29 cellular contexts compared by ENCODE assay signal in genomic region chr10:14025283-14025682, GRCh38.
"Had no signal": no experiment of that assay in that cellular context is flagged by ENCODE, and none has a peak within 500 bp of the region (broad histone marks: within the 10 kb centered on the region; RNA-seq: fewer than 3 reads in every experiment).

No MANE protein-coding gene starts in this region.

- H3K36me3 Mint-ChIP-seq: activated CD4-positive, alpha-beta memory T cell treated with anti-CD3 and anti-CD28 coated beads for 36 hours; activated naive CD4-positive, alpha-beta T cell treated with anti-CD3 and anti-CD28 coated beads, Interleukin-2, amount 10 ng/mL, durations not matched to agents 7 days and 5 days; activated naive CD4-positive, alpha-beta T cell treated with anti-CD3 and anti-CD28 coated beads, Interleukin-2, amount 50 U/mL, for 72 hours; activated naive CD8-positive, alpha-beta T cell treated with anti-CD3 and anti-CD28 coated beads, Interleukin-2, amount 10 ng/mL, durations not matched to agents 7 days and 5 days had no signal

- H3K27ac Mint-ChIP-seq: activated CD4-positive, alpha-beta memory T cell treated with anti-CD3 and anti-CD28 coated beads for 36 hours; activated CD4-positive, alpha-beta T cell treated with anti-CD3 and anti-CD28 coated beads for 36 hours; activated CD4-positive, alpha-beta T cell treated with anti-CD3 and anti-CD28 coated beads, Interleukin-2, amount 10 ng/mL, durations not matched to agents 24 days and 14 days; activated CD8-positive, alpha-beta T cell treated with anti-CD3 and anti-CD28 coated beads, Interleukin-2, amount 10 ng/mL, durations not matched to agents 7 days and 5 days; activated naive CD4-positive, alpha-beta T cell treated with anti-CD3 and anti-CD28 coated beads, Interleukin-2, amount 10 ng/mL, durations not matched to agents 7 days and 5 days; activated naive CD4-positive, alpha-beta T cell treated with anti-CD3 and anti-CD28 coated beads, Interleukin-2, amount 50 U/mL, for 72 hours; activated naive CD8-positive, alpha-beta T cell treated with anti-CD3 and anti-CD28 coated beads, Interleukin-2, amount 10 ng/mL, durations not matched to agents 7 days and 5 days; activated T-cell treated with anti-CD3 and anti-CD28 coated beads, Interleukin-2, amount 50 U/mL, for 24 hours; activated T-cell treated with anti-CD3 and anti-CD28 coated beads, Interleukin-2, amount 50 U/mL, for 72 hours; effector memory CD8-positive, alpha-beta T cell had no signal

- H3K27ac ChIP-seq: cardiac muscle cell, foreskin keratinocyte had no signal

- H3K4me1 Mint-ChIP-seq: activated CD4-positive, alpha-beta T cell treated with anti-CD3 and anti-CD28 coated beads, Interleukin-2, amount 10 ng/mL, durations not matched to agents 24 days and 14 days; central memory CD8-positive, alpha-beta T cell had no signal

- H3K9me3 Mint-ChIP-seq: activated CD4-positive, alpha-beta memory T cell treated with anti-CD3 and anti-CD28 coated beads for 36 hours; activated CD4-positive, alpha-beta T cell treated with anti-CD3 and anti-CD28 coated beads, Interleukin-2, amount 10 ng/mL, durations not matched to agents 24 days and 14 days; activated naive CD4-positive, alpha-beta T cell treated with anti-CD3 and anti-CD28 coated beads, Interleukin-2, amount 10 ng/mL, durations not matched to agents 7 days and 5 days; activated naive CD4-positive, alpha-beta T cell treated with anti-CD3 and anti-CD28 coated beads, Interleukin-2, amount 50 U/mL, for 72 hours; activated naive CD8-positive, alpha-beta T cell treated with anti-CD3 and anti-CD28 coated beads, Interleukin-2, amount 10 ng/mL, durations not matched to agents 7 days and 5 days; activated T-cell treated with anti-CD3 and anti-CD28 coated beads, Interleukin-2, amount 50 U/mL, for 24 hours; activated T-cell treated with anti-CD3 and anti-CD28 coated beads, Interleukin-2, amount 50 U/mL, for 72 hours; central memory CD8-positive, alpha-beta T cell; effector memory CD8-positive, alpha-beta T cell had no signal

- H3K4me3 Mint-ChIP-seq: activated CD4-positive, alpha-beta memory T cell treated with anti-CD3 and anti-CD28 coated beads for 36 hours; activated CD4-positive, alpha-beta T cell treated with anti-CD3 and anti-CD28 coated beads for 36 hours; activated CD4-positive, alpha-beta T cell treated with anti-CD3 and anti-CD28 coated beads, Interleukin-2, amount 10 ng/mL, durations not matched to agents 24 days and 14 days; activated CD8-positive, alpha-beta T cell treated with anti-CD3 and anti-CD28 coated beads, Interleukin-2, amount 10 ng/mL, durations not matched to agents 7 days and 5 days; activated naive CD4-positive, alpha-beta T cell treated with anti-CD3 and anti-CD28 coated beads, Interleukin-2, amount 10 ng/mL, durations not matched to agents 7 days and 5 days; activated naive CD8-positive, alpha-beta T cell treated with anti-CD3 and anti-CD28 coated beads, Interleukin-2, amount 10 ng/mL, durations not matched to agents 7 days and 5 days; activated T-cell treated with anti-CD3 and anti-CD28 coated beads, Interleukin-2, amount 50 U/mL, for 24 hours; activated T-cell treated with anti-CD3 and anti-CD28 coated beads, Interleukin-2, amount 50 U/mL, for 72 hours; central memory CD8-positive, alpha-beta T cell; effector memory CD8-positive, alpha-beta T cell had no signal

- ATAC-seq: activated CD4-positive, alpha-beta T cell treated with anti-CD3 and anti-CD28 coated beads for 36 hours; activated CD8-positive, alpha-beta T cell treated with anti-CD3 and anti-CD28 coated beads, Interleukin-2, amount 10 ng/mL, durations not matched to agents 7 days and 5 days; activated naive CD4-positive, alpha-beta T cell treated with anti-CD3 and anti-CD28 coated beads, Interleukin-2, amount 50 U/mL, for 72 hours; activated T-cell treated with anti-CD3 and anti-CD28 coated beads, Interleukin-2, amount 50 U/mL, for 72 hours; effector memory CD8-positive, alpha-beta T cell; foreskin keratinocyte had no signal

- H3K4me3 ChIP-seq: breast epithelium, cardiac muscle cell had no signal

- H3K36me3 ChIP-seq: ascending aorta, breast epithelium, cardiac muscle cell, esophagus muscularis mucosa, gastroesophageal sphincter had no signal

- H3K27me3 Mint-ChIP-seq: brain had no signal

- H3K4me1 ChIP-seq: breast epithelium, foreskin keratinocyte had no signal

- DNase-seq: activated CD4-positive, alpha-beta memory T cell treated with anti-CD3 and anti-CD28 coated beads for 36 hours; activated CD4-positive, alpha-beta T cell treated with anti-CD3 and anti-CD28 coated beads for 36 hours; activated CD4-positive, alpha-beta T cell treated with anti-CD3 and anti-CD28 coated beads, Interleukin-2, amount 10 ng/mL, durations not matched to agents 24 days and 14 days; activated CD4-positive, CD25-positive, alpha-beta regulatory T cell; activated CD4-positive, CD25-positive, alpha-beta regulatory T cell treated with anti-CD3 and anti-CD28 coated beads, Interleukin-2, amount 50 U/mL, for 72 hours; activated CD8-positive, alpha-beta memory T cell treated with anti-CD3 and anti-CD28 coated beads, Interleukin-2, amount 50 U/mL, for 48 hours; activated CD8-positive, alpha-beta T cell treated with anti-CD3 and anti-CD28 coated beads, Interleukin-2, amount 10 ng/mL, durations not matched to agents 7 days and 5 days; activated gamma-delta T cell; activated naive CD4-positive, alpha-beta T cell; activated naive CD4-positive, alpha-beta T cell treated with anti-CD3 and anti-CD28 coated beads, Interleukin-2, amount 10 ng/mL, durations not matched to agents 7 days and 5 days; activated naive CD8-positive, alpha-beta T cell treated with anti-CD3 and anti-CD28 coated beads, Interleukin-2, amount 10 ng/mL, durations not matched to agents 7 days and 5 days; activated T-cell treated with anti-CD3 and anti-CD28 coated beads for 4 hours; activated T-cell treated with anti-CD3 and anti-CD28 coated beads, Interleukin-2, amount 50 U/mL, for 24 hours; activated T-cell treated with anti-CD3 and anti-CD28 coated beads, Interleukin-2, amount 50 U/mL, for 72 hours; cortex of kidney; dermis blood vessel endothelial cell; effector CD4-positive, alpha-beta T cell; effector memory CD8-positive, alpha-beta T cell; erythroblast; foreskin keratinocyte; T-helper 2 cell had no signal

- H3K9me3 ChIP-seq: ascending aorta, breast epithelium, esophagus muscularis mucosa, gastroesophageal sphincter had no signal

- H3K27me3 ChIP-seq: ascending aorta, esophagus muscularis mucosa, gastroesophageal sphincter had no signal
